Comparison of ENCODE assay signal across 8 cellular contexts in genomic region chr12:6767592-6768384, GRCh38. TPM values are rescaled to one million over a fixed set of nuclear protein-coding genes. Genes with fewer than 3 reads are reported as not detected.
DNase-seq lines count a peak whose midpoint lies in the region; ATAC-seq and TF ChIP-seq lines count a peak whose summit lies in the region.

No MANE protein-coding gene starts in this region.

- no peaks in the 10 kb centered on the region for H3K9me3 ChIP-seq in upper lobe of right lung

- H3K27me3 Mint-ChIP-seq in memory B cell, result peaks cover 43% of the 10 kb centered on the region

- TF ChIP-seq CTCF in C4-2B (conservative IDR thresholded peaks at IDR 0.05) (no peak), upper lobe of right lung (IDR thresholded peaks at IDR 0.05) (no peak)

- intact Hi-C loops in upper lobe of right lung (cut with DNase I), result no loop called here

- DNase-seq in M059J (ENCODE audit: low read depth), result peak; percentile 13
- peak in 49 of 61 donors; percentile 13 to 92 (median 48) for DNase-seq in caudate nucleus (lab: John Stamatoyannopoulos, UW)
- DNase-seq in memory B cell (ENCODE audit: low spot score in 2 of 2), result no peak
- no peak for DNase-seq in upper lobe of right lung
- DNase-seq in CD1c-positive myeloid dendritic cell (ENCODE audit: extremely low spot score), result no peak
- DNase-seq in epidermal melanocyte (ENCODE audit: insufficient read length, low spot score), result no peak
- no peak for DNase-seq in A172 (ENCODE audit: low spot score)

- H3K27me3 ChIP-seq in upper lobe of right lung, result no peaks in the 10 kb centered on the region

- no peaks in the 10 kb centered on the region for H3K9me3 Mint-ChIP-seq in memory B cell

- H3K4me1 ChIP-seq in upper lobe of right lung, result peaks cover 50% of the 10 kb centered on the region

- peak overlapping the region; percentile 87 for H3K27ac ChIP-seq in C4-2B
- peak overlapping the region; percentile 78 for H3K27ac ChIP-seq in caudate nucleus (ENCODE audit: low read depth, low read length)
- peak overlapping the region; percentile 80 for H3K27ac ChIP-seq in upper lobe of right lung

- H3K4me3 ChIP-seq in upper lobe of right lung, result peak overlapping the region; percentile 75

- H3K4me3 Mint-ChIP-seq in memory B cell, result peak overlapping the region; percentile 93

- no peaks in the 10 kb centered on the region for H3K36me3 Mint-ChIP-seq in memory B cell

- H3K4me1 Mint-ChIP-seq in memory B cell, result peaks cover 29% of the 10 kb centered on the region

- H3K36me3 ChIP-seq in upper lobe of right lung, result peaks cover 14% of the 10 kb centered on the region

- H3K27ac Mint-ChIP-seq in memory B cell, result no peak overlapping the region

- ATAC-seq in memory B cell (ENCODE audit: low read depth) (no peak), upper lobe of right lung (no peak)

RNA-seq across cellular contexts. Expression of gene PTMS, which starts 1.6 kb away (rescaled TPM):
- 136 and 216 TPM in 2 replicates for total RNA-seq in M059J (2014; rRNA removed; shearing (Covaris generic))
- total RNA-seq in upper lobe of right lung, result 323 TPM
- total RNA-seq in A172 (2014; rRNA removed; shearing (Covaris generic)), result 86.8 and 166 TPM in 2 replicates

RNA-seq across cellular contexts. Expression of gene LAG3, which starts 4.5 kb away (rescaled TPM):
- total RNA-seq in M059J (2014; rRNA removed; shearing (Covaris generic)), result not detected in 2 replicates
- 1.5 TPM for total RNA-seq in upper lobe of right lung
- total RNA-seq in A172 (2014; rRNA removed; shearing (Covaris generic)), result not detected in 2 replicates

RNA-seq across cellular contexts. Expression of gene MLF2, which starts 14.8 kb away (rescaled TPM):
- 274 and 278 TPM in 2 replicates for total RNA-seq in M059J (2014; rRNA removed; shearing (Covaris generic))
- total RNA-seq in upper lobe of right lung, result 118 TPM
- total RNA-seq in A172 (2014; rRNA removed; shearing (Covaris generic)), result 168 and 187 TPM in 2 replicates

RNA-seq across cellular contexts. Expression of gene CD4, which starts 21.5 kb away (rescaled TPM):
- not detected in 2 replicates for total RNA-seq in M059J (2014; rRNA removed; shearing (Covaris generic))
- 67.6 TPM for total RNA-seq in upper lobe of right lung
- total RNA-seq in A172 (2014; rRNA removed; shearing (Covaris generic)), result not detected in 2 replicates

RNA-seq across cellular contexts. Expression of gene COPS7A, which starts 43.9 kb away (rescaled TPM):
- 60.2 and 66.0 TPM in 2 replicates for total RNA-seq in M059J (2014; rRNA removed; shearing (Covaris generic))
- total RNA-seq in upper lobe of right lung, result 57.9 TPM
- total RNA-seq in A172 (2014; rRNA removed; shearing (Covaris generic)), result 40.7 and 45.7 TPM in 2 replicates

Comparison
In these comparisons a context has a peak if more than half of its experiments do, and no peak if none do; other contexts are left out.
1. DNase-seq: peak in M059J (single experiment) and caudate nucleus (49 of 61); none in memory B cell (0 of 2), upper lobe of right lung (single experiment), CD1c-positive myeloid dendritic cell (single experiment), epidermal melanocyte (single experiment) and A172 (single experiment).
2. Peak in every context shown above with its lines, with median percentiles within 50 percentile points of each other: H3K27ac ChIP-seq.